Comparison of ENCODE assay signal across 1 cellular context in the genomic region with DNA sequence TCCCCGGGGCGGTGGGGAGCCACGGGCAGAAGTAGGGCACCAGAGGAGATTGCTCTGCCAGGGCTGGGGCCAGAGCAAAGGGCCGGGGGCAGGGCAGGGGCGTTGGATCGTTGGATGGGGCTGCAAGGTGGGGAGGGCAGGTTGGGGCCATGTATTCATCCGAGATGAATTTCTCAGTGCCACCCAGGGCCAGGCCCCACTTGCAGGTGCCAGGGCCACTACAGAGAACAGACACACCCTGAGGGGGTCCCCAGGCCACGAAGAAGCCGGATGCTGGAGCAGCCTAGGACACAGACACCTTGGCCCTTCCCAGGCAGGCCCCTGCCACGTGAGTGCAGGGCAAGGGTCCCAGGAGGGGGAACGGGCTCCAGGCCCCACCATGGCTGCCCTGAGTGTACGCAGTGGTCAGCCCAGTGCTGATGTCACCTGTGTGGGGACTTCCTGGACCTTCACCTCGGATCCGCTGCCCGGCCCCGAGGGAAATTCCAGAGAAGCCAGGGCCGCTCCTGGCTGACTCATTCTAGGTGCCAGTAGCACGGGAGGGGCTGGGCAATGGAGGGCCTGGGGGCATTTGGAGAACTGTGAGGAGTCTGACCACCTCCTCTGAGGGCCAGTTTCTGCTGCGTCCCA.
TF ChIP-seq lines count a peak whose summit lies in the region.

No MANE protein-coding gene starts in this region.

TF ChIP-seq in HepG2, 621 proteins besides CTCF, POLR2A, EP300 and RAD21 (continued from another document and continues in another):
- TF ChIP-seq ZBTB42 (CRISPR knock-in tag; IDR thresholded peaks at IDR 0.05) (no peak), ZHX1 (CRISPR knock-in tag; IDR thresholded peaks at IDR 0.05; ENCODE audit: low read depth) (peak; percentile 45; the same call in 1 of the 2 replicates), NCOA5 (CRISPR knock-in tag; IDR thresholded peaks at IDR 0.05) (no peak), ZNF256 (CRISPR knock-in tag; conservative IDR thresholded peaks at IDR 0.05) (no peak), ZBTB33 (CRISPR knock-in tag; IDR thresholded peaks at IDR 0.05) (peak; percentile 27; the same call in 1 of the 2 replicates), ATF4 (CRISPR knock-in tag; IDR thresholded peaks at IDR 0.05) (0 out of 4 replicates have a peak, but pooled peaks of 1 of the 2 experiments have one; percentile 24), SIN3A (IDR thresholded peaks at IDR 0.05; ENCODE audit: borderline replicate concordance, low read depth, low read length) (no peak), FOXA1 (IDR thresholded peaks at IDR 0.05) (no peak), FOXA1 (CRISPR knock-in tag; IDR thresholded peaks at IDR 0.05) (peak; percentile 11; the same call in 1 of the 2 replicates), ZNF33A (CRISPR knock-in tag; IDR thresholded peaks at IDR 0.05; ENCODE audit: borderline replicate concordance) (no peak), MTF1 (CRISPR knock-in tag; IDR thresholded peaks at IDR 0.05) (no peak), ZNF441 (CRISPR knock-in tag; IDR thresholded peaks at IDR 0.05; ENCODE audit: borderline replicate concordance) (peak; percentile 53; the same call in 1 of the 2 replicates), NFIC (IDR thresholded peaks at IDR 0.05; ENCODE audit: low read length) (no peak), PAF1 (CRISPR knock-in tag; IDR thresholded peaks at IDR 0.05) (no peak), SP140L (CRISPR knock-in tag; IDR thresholded peaks at IDR 0.05; ENCODE audit: borderline replicate concordance) (no peak), ZNF230 (CRISPR knock-in tag; IDR thresholded peaks at IDR 0.05) (no peak), ZNF574 (CRISPR knock-in tag; IDR thresholded peaks at IDR 0.05) (peak; percentile 28; the same call in 1 of the 2 replicates), HOMEZ (CRISPR knock-in tag; IDR thresholded peaks at IDR 0.05; ENCODE audit: low read depth) (no peak)
- TF ChIP-seq, protein P1, sequence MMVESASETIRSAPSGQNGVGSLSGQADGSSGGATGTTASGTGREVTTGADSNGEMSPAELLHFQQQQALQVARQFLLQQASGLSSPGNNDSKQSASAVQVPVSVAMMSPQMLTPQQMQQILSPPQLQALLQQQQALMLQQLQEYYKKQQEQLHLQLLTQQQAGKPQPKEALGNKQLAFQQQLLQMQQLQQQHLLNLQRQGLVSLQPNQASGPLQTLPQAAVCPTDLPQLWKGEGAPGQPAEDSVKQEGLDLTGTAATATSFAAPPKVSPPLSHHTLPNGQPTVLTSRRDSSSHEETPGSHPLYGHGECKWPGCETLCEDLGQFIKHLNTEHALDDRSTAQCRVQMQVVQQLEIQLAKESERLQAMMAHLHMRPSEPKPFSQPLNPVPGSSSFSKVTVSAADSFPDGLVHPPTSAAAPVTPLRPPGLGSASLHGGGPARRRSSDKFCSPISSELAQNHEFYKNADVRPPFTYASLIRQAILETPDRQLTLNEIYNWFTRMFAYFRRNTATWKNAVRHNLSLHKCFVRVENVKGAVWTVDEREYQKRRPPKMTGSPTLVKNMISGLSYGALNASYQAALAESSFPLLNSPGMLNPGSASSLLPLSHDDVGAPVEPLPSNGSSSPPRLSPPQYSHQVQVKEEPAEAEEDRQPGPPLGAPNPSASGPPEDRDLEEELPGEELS (CRISPR knock-in tag; IDR thresholded peaks at IDR 0.05): no peak
- TF ChIP-seq, protein P2, sequence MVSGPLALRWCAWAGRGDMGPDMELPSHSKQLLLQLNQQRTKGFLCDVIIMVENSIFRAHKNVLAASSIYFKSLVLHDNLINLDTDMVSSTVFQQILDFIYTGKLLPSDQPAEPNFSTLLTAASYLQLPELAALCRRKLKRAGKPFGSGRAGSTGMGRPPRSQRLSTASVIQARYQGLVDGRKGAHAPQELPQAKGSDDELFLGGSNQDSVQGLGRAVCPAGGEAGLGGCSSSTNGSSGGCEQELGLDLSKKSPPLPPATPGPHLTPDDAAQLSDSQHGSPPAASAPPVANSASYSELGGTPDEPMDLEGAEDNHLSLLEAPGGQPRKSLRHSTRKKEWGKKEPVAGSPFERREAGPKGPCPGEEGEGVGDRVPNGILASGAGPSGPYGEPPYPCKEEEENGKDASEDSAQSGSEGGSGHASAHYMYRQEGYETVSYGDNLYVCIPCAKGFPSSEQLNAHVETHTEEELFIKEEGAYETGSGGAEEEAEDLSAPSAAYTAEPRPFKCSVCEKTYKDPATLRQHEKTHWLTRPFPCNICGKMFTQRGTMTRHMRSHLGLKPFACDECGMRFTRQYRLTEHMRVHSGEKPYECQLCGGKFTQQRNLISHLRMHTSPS (CRISPR knock-in tag; IDR thresholded peaks at IDR 0.05; ENCODE audit: low read depth): peak; percentile 78; the same call in 1 of the 2 replicates
- TF ChIP-seq, protein P3, sequence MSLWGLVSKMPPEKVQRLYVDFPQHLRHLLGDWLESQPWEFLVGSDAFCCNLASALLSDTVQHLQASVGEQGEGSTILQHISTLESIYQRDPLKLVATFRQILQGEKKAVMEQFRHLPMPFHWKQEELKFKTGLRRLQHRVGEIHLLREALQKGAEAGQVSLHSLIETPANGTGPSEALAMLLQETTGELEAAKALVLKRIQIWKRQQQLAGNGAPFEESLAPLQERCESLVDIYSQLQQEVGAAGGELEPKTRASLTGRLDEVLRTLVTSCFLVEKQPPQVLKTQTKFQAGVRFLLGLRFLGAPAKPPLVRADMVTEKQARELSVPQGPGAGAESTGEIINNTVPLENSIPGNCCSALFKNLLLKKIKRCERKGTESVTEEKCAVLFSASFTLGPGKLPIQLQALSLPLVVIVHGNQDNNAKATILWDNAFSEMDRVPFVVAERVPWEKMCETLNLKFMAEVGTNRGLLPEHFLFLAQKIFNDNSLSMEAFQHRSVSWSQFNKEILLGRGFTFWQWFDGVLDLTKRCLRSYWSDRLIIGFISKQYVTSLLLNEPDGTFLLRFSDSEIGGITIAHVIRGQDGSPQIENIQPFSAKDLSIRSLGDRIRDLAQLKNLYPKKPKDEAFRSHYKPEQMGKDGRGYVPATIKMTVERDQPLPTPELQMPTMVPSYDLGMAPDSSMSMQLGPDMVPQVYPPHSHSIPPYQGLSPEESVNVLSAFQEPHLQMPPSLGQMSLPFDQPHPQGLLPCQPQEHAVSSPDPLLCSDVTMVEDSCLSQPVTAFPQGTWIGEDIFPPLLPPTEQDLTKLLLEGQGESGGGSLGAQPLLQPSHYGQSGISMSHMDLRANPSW (CRISPR knock-in tag; IDR thresholded peaks at IDR 0.05; ENCODE audit: borderline replicate concordance): no peak
- TF ChIP-seq, protein P4, sequence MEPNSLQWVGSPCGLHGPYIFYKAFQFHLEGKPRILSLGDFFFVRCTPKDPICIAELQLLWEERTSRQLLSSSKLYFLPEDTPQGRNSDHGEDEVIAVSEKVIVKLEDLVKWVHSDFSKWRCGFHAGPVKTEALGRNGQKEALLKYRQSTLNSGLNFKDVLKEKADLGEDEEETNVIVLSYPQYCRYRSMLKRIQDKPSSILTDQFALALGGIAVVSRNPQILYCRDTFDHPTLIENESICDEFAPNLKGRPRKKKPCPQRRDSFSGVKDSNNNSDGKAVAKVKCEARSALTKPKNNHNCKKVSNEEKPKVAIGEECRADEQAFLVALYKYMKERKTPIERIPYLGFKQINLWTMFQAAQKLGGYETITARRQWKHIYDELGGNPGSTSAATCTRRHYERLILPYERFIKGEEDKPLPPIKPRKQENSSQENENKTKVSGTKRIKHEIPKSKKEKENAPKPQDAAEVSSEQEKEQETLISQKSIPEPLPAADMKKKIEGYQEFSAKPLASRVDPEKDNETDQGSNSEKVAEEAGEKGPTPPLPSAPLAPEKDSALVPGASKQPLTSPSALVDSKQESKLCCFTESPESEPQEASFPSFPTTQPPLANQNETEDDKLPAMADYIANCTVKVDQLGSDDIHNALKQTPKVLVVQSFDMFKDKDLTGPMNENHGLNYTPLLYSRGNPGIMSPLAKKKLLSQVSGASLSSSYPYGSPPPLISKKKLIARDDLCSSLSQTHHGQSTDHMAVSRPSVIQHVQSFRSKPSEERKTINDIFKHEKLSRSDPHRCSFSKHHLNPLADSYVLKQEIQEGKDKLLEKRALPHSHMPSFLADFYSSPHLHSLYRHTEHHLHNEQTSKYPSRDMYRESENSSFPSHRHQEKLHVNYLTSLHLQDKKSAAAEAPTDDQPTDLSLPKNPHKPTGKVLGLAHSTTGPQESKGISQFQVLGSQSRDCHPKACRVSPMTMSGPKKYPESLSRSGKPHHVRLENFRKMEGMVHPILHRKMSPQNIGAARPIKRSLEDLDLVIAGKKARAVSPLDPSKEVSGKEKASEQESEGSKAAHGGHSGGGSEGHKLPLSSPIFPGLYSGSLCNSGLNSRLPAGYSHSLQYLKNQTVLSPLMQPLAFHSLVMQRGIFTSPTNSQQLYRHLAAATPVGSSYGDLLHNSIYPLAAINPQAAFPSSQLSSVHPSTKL (CRISPR knock-in tag; IDR thresholded peaks at IDR 0.05): peak; percentile 52; the same call in 1 of the 2 replicates
- TF ChIP-seq, protein P5, sequence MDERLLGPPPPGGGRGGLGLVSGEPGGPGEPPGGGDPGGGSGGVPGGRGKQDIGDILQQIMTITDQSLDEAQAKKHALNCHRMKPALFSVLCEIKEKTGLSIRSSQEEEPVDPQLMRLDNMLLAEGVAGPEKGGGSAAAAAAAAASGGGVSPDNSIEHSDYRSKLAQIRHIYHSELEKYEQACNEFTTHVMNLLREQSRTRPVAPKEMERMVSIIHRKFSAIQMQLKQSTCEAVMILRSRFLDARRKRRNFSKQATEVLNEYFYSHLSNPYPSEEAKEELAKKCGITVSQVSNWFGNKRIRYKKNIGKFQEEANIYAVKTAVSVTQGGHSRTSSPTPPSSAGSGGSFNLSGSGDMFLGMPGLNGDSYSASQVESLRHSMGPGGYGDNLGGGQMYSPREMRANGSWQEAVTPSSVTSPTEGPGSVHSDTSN (CRISPR knock-in tag; IDR thresholded peaks at IDR 0.05): no peak
